Comparison of ENCODE assay signal across 8 cellular contexts in genomic region chr2:37231251-37232130, GRCh38. TPM values are rescaled to one million over a fixed set of nuclear protein-coding genes. Genes with fewer than 3 reads are reported as not detected.
DNase-seq lines count a peak whose midpoint lies in the region; ATAC-seq, FAIRE-seq and TF ChIP-seq lines count a peak whose summit lies in the region.

TSS of gene CEBPZ (minus strand) at chr2:37231596. CDS start at chr2:37231567, 29 bp downstream.
TSS of gene NDUFAF7 (plus strand) at chr2:37231658. CDS start at chr2:37231706, 48 bp downstream.

- BruUV-seq in endothelial cell of umbilical vein (replicated peaks; lab: Mats Ljungman, UMichigan) = TSS peak; percentile 69

- H3K27me3 Mint-ChIP-seq in activated CD8-positive, alpha-beta memory T cell treated with anti-CD3 and anti-CD28 coated beads, Interleukin-2, amount 10 ng/mL, durations not matched to agents 7 days and 5 days = no peaks in the 10 kb centered on the region
- no peaks in the 10 kb centered on the region for H3K27me3 Mint-ChIP-seq in mesothelial cell of epicardium (ENCODE audit: low read depth)

- TF ChIP-seq POLR2A in endothelial cell of umbilical vein (IDR thresholded peaks at IDR 0.05; ENCODE audit: low read depth, low read length) = peak; percentile 85

- peaks cover 72% of the 10 kb centered on the region for H3K79me2 ChIP-seq in endothelial cell of umbilical vein (ENCODE audit: control insufficient read depth, insufficient read depth, low read length)

- no peaks in the 10 kb centered on the region for H3K9me3 Mint-ChIP-seq in activated CD8-positive, alpha-beta memory T cell treated with anti-CD3 and anti-CD28 coated beads, Interleukin-2, amount 10 ng/mL, durations not matched to agents 7 days and 5 days (ENCODE audit: low read depth)
- H3K9me3 Mint-ChIP-seq in mesothelial cell of epicardium = no peaks in the 10 kb centered on the region

- no peaks in the 10 kb centered on the region for H3K27me3 ChIP-seq in endothelial cell of umbilical vein (ENCODE audit: control insufficient read depth in 2 of 2, insufficient read depth in 2 of 2, low read length in 2 of 2)

- H3K4me2 ChIP-seq in endothelial cell of umbilical vein (ENCODE audit: insufficient read depth, low read length) = peak within 1 kb of the TSS; percentile 98

- CTCF ChIA-PET in activated CD8-positive, alpha-beta memory T cell treated with anti-CD3 and anti-CD28 coated beads, Interleukin-2, amount 10 ng/mL, durations not matched to agents 7 days and 5 days (lab: Charles Lee) = interaction anchor here (0.6 to 1.8 kb wide), 7 partner anchors 10 to 646 kb away, joined by 3 to 4 read pairs (median 3); no protein-coding TSS in a partner anchor
- CTCF ChIA-PET in endothelial cell of umbilical vein (lab: Charles Lee) = interaction anchor here (0.6 to 2.4 kb wide), 4 partner anchors 12 to 646 kb away, joined by 3 to 9 read pairs (median 4); no protein-coding TSS in a partner anchor

- dilution Hi-C loops in endothelial cell of umbilical vein (cut with MboI; ENCODE audit: extremely low pct_ligation_motif_present, low sequenced_read_pairs) = no loop called here

- H3K4me3 ChIP-seq in endothelial cell of umbilical vein (replicated peaks in 1 of 3; ENCODE audit: insufficient read depth in 1 of 3, low read depth in 1 of 3, low read length in 3 of 3) = peak within 1 kb of the TSS; percentile 83 to 96 (median 90)

- no peaks in the 10 kb centered on the region for H3K9me1 ChIP-seq in endothelial cell of umbilical vein (replicated peaks; ENCODE audit: control insufficient read depth, extremely low read depth, insufficient read depth, low read length)

- peaks cover 37% of the 10 kb centered on the region for H3K4me1 Mint-ChIP-seq in activated CD8-positive, alpha-beta memory T cell treated with anti-CD3 and anti-CD28 coated beads, Interleukin-2, amount 10 ng/mL, durations not matched to agents 7 days and 5 days
- H3K4me1 Mint-ChIP-seq in mesothelial cell of epicardium = peaks cover 6% of the 10 kb centered on the region

- POLR2A ChIA-PET in endothelial cell of umbilical vein (lab: Charles Lee) = no interaction called here

- peaks cover 22% of the 10 kb centered on the region for H3K4me1 ChIP-seq in endothelial cell of umbilical vein (ENCODE audit: control insufficient read depth, extremely low read depth, insufficient read depth, low read length)

- TF ChIP-seq CTCF in endothelial cell of umbilical vein (IDR thresholded peaks at IDR 0.05; ENCODE audit: extremely low read depth in 1 of 2, insufficient read depth in 1 of 2, low read depth in 1 of 2, low read length in 2 of 2) = no peak
- no peak for TF ChIP-seq CTCF in mesothelial cell of epicardium (IDR thresholded peaks at IDR 0.05; ENCODE audit: unreplicated experiment)

- DNase-seq in COR-L47 (lab: John Stamatoyannopoulos, UW) (peak; percentile 81), HT-29 (ENCODE audit: low spot score) (peak; percentile 93), NOMO-1 treated with DMSO at 0.1 percent for 48 hours (lab: John Stamatoyannopoulos, UW; ENCODE audit: unreplicated experiment) (peak; percentile 87), endothelial cell of umbilical vein (ENCODE audit: low read depth, low spot score) (peak; percentile 96), mesothelial cell of epicardium (ENCODE audit: low spot score in 2 of 2, unreplicated experiment in 2 of 2) (peak; percentile 62 to 82)
- DNase-seq in activated CD8-positive, alpha-beta memory T cell treated with anti-CD3 and anti-CD28 coated beads, Interleukin-2, amount 10 ng/mL, durations not matched to agents 7 days and 5 days = peak; percentile 94
- DNase-seq in stimulated activated CD8-positive, alpha-beta memory T cell treated with anti-CD3 and anti-CD28 coated beads, Interleukin-15, amount 100 ng/mL, for 48 hours (ENCODE audit: low read depth in 2 of 2) = peak; percentile 87 to 89

- H3K4me3 Mint-ChIP-seq in activated CD8-positive, alpha-beta memory T cell treated with anti-CD3 and anti-CD28 coated beads, Interleukin-2, amount 10 ng/mL, durations not matched to agents 7 days and 5 days = no peak within 1 kb of the TSS
- no peak within 1 kb of the TSS for H3K4me3 Mint-ChIP-seq in mesothelial cell of epicardium

- H4K20me1 ChIP-seq in endothelial cell of umbilical vein (replicated peaks; ENCODE audit: control insufficient read depth, extremely low read depth, insufficient read depth, low read length) = no peaks in the 10 kb centered on the region

- no peak within 1 kb of the TSS for H3K27ac Mint-ChIP-seq in activated CD8-positive, alpha-beta memory T cell treated with anti-CD3 and anti-CD28 coated beads, Interleukin-2, amount 10 ng/mL, durations not matched to agents 7 days and 5 days
- H3K27ac Mint-ChIP-seq in mesothelial cell of epicardium = no peak within 1 kb of the TSS

- ATAC-seq in GM21360 (IDR thresholded peaks at IDR 0.05; ENCODE audit: unreplicated experiment) = peak; percentile 89
- peak; percentile 95 for ATAC-seq in activated CD8-positive, alpha-beta memory T cell treated with anti-CD3 and anti-CD28 coated beads, Interleukin-2, amount 10 ng/mL, durations not matched to agents 7 days and 5 days

- H3K9me3 ChIP-seq in endothelial cell of umbilical vein (replicated peaks; ENCODE audit: control insufficient read depth, insufficient read depth, low read length) = no peaks in the 10 kb centered on the region

- peak; percentile 98 for FAIRE-seq in endothelial cell of umbilical vein (lab: Jason Lieb, UNC)

- peak within 1 kb of the TSS; percentile 81 for H3K9ac ChIP-seq in endothelial cell of umbilical vein (replicated peaks; ENCODE audit: extremely low read depth, insufficient read depth, low read length)

- H3K36me3 Mint-ChIP-seq in activated CD8-positive, alpha-beta memory T cell treated with anti-CD3 and anti-CD28 coated beads, Interleukin-2, amount 10 ng/mL, durations not matched to agents 7 days and 5 days = peaks cover 37% of the 10 kb centered on the region
- H3K36me3 Mint-ChIP-seq in mesothelial cell of epicardium = peaks cover 23% of the 10 kb centered on the region

- peak within 1 kb of the TSS; percentile 55 for H2AFZ ChIP-seq in endothelial cell of umbilical vein (ENCODE audit: low read depth, low read length)

- H3K36me3 ChIP-seq in endothelial cell of umbilical vein (ENCODE audit: control insufficient read depth in 2 of 2, extremely low read depth in 1 of 2, insufficient read depth in 2 of 2, low read length in 2 of 2) = peaks cover 6 to 7% of the 10 kb centered on the region in 2 experiments

- peak within 1 kb of the TSS; percentile 79 for H3K27ac ChIP-seq in endothelial cell of umbilical vein (ENCODE audit: insufficient read depth, low read depth, low read length)

- intact Hi-C loops in endothelial cell of umbilical vein (cut with micrococcal nuclease) = loop anchor here (1.0 to 5.0 kb wide), 4 partner anchors 34 to 91 kb away; partner anchors contain the start of genes CEBPZOS and PRKD3

TF ChIP-seq in endothelial cell of umbilical vein, 7 proteins besides CTCF, POLR2A, EP300 and RAD21:
- TF ChIP-seq JUN (IDR thresholded peaks at IDR 0.05; ENCODE audit: borderline replicate concordance, insufficient read depth, insufficient read length, low read depth) (no peak), MYC (IDR thresholded peaks at IDR 0.05; ENCODE audit: low read depth, low read length) (no peak), MAX (IDR thresholded peaks at IDR 0.05; ENCODE audit: insufficient read depth, insufficient read length) (peak; percentile 21), POLR2AphosphoS5 (IDR thresholded peaks at IDR 0.05; ENCODE audit: insufficient read depth, low read depth, low read length) (peak; percentile 93), FOS (IDR thresholded peaks at IDR 0.05; ENCODE audit: borderline replicate concordance, insufficient read depth, low read length) (peak; percentile 5)

RNA-seq across cellular contexts. Expression of gene CEBPZ, which starts in this region (rescaled TPM):
- 23.0 and 27.0 TPM in 2 replicates for total RNA-seq in HT-29 (2014; rRNA removed; shearing (Covaris generic))
- total RNA-seq in activated CD8-positive, alpha-beta memory T cell treated with anti-CD3 and anti-CD28 coated beads, Interleukin-2, amount 10 ng/mL, durations not matched to agents 7 days and 5 days = 10 to 100 TPM; 52.2 to 73.3 TPM
- total RNA-seq in endothelial cell of umbilical vein = 36.7 and 46.9 TPM in 2 replicates
- 1.7 and 3.6 TPM in 2 replicates for polyA plus RNA-seq in endothelial cell of umbilical vein
- 8.0 and 9.7 TPM in 2 replicates for polyA plus RNA-seq in endothelial cell of umbilical vein (2011; cell fraction: cytosol; rRNA removed)
- polyA plus RNA-seq in endothelial cell of umbilical vein (2011; cell fraction: nucleus; rRNA removed) = 8.9 and 14.2 TPM in 2 replicates
- 34.1 and 43.4 TPM in 2 replicates for polyA plus RNA-seq in endothelial cell of umbilical vein (2012)
- polyA minus RNA-seq in endothelial cell of umbilical vein = 9.4 and 11.0 TPM in 2 replicates
- polyA minus RNA-seq in endothelial cell of umbilical vein (2011; cell fraction: cytosol; rRNA and poly(A)+ RNA removed) = 22.8 TPM
- 13.8 and 17.9 TPM in 2 replicates for polyA minus RNA-seq in endothelial cell of umbilical vein (2011; cell fraction: nucleus; rRNA and poly(A)+ RNA removed)
- total RNA-seq in mesothelial cell of epicardium = 39.1 to 41.1 TPM (median 40.8 TPM) in 3 replicates

RNA-seq across cellular contexts. Expression of gene NDUFAF7, which starts in this region (rescaled TPM):
- 11.5 and 11.6 TPM in 2 replicates for total RNA-seq in HT-29 (2014; rRNA removed; shearing (Covaris generic))
- 10 to 100 TPM; 18.1 to 24.8 TPM for total RNA-seq in activated CD8-positive, alpha-beta memory T cell treated with anti-CD3 and anti-CD28 coated beads, Interleukin-2, amount 10 ng/mL, durations not matched to agents 7 days and 5 days
- 17.7 and 23.4 TPM in 2 replicates for total RNA-seq in endothelial cell of umbilical vein
- polyA plus RNA-seq in endothelial cell of umbilical vein = 10.8 and 11.6 TPM in 2 replicates
- polyA plus RNA-seq in endothelial cell of umbilical vein (2011; cell fraction: cytosol; rRNA removed) = 10.2 and 12.2 TPM in 2 replicates
- polyA plus RNA-seq in endothelial cell of umbilical vein (2011; cell fraction: nucleus; rRNA removed) = 77.4 and 95.1 TPM in 2 replicates
- polyA plus RNA-seq in endothelial cell of umbilical vein (2012) = 22.3 and 23.1 TPM in 2 replicates
- 14.0 and 14.4 TPM in 2 replicates for polyA minus RNA-seq in endothelial cell of umbilical vein
- polyA minus RNA-seq in endothelial cell of umbilical vein (2011; cell fraction: cytosol; rRNA and poly(A)+ RNA removed) = 4.8 TPM
- 14.9 and 25.1 TPM in 2 replicates for polyA minus RNA-seq in endothelial cell of umbilical vein (2011; cell fraction: nucleus; rRNA and poly(A)+ RNA removed)
- total RNA-seq in mesothelial cell of epicardium = 26.5 to 31.3 TPM (median 27.0 TPM) in 3 replicates

Comparison
In these comparisons a context has a peak if more than half of its experiments do, and no peak if none do; other contexts are left out.
1. Peak in every context shown above with its lines: DNase-seq, ATAC-seq, H3K4me3 ChIP-seq and H3K27ac ChIP-seq.